22 cellular contexts compared by ENCODE assay signal in the genomic region with DNA sequence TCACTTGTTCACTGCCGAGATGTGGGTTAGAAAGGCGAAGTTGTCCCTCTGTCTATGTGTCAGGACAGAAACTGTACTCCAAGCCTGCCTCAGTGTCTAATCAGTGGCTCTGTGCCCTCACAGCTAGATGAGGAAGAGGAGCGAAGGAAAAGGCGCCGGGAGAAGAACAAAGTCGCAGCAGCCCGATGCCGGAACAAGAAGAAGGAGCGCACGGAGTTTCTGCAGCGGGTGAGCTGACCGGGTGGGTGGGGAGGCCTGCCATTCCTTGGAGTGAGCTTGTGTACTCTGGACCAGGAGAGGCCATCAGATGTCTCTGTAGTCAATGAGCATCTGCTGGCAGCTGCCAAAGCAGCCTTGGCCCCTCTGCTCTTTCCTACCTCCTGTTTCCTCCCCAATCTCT. TPM values are rescaled to one million over a fixed set of nuclear protein-coding genes. Genes with fewer than 3 reads are reported as not detected.
DNase-seq lines count a peak whose midpoint lies in the region; ATAC-seq and TF ChIP-seq lines count a peak whose summit lies in the region.
"Had no signal": no experiment of that assay in that cellular context is flagged by ENCODE, and none has a peak within 500 bp of the region (broad histone marks: within the 10 kb centered on the region; RNA-seq: fewer than 3 reads in every experiment).

No MANE protein-coding gene starts in this region.

- H3K27me3 Mint-ChIP-seq in activated B cell treated with CpG ODN at 0.5 μM for 24 hours: no peaks in the 10 kb centered on the region
- H3K27me3 Mint-ChIP-seq: IgD-negative memory B cell had no signal

- H3K36me3 ChIP-seq in heart right ventricle (peaks cover 0 to 72% (median 14%) of the 10 kb centered on the region in 9 donors), neutrophil (peaks cover 52% of the 10 kb centered on the region), testis (ENCODE audit: low read depth, missing control alignments) (no peaks in the 10 kb centered on the region)
- H3K36me3 ChIP-seq: SJCRH30 had no signal

- TF ChIP-seq CTCF in heart right ventricle (IDR thresholded peaks at IDR 0.05) (no peak), activated B cell treated with CpG ODN at 0.5 μM for 24 hours (IDR thresholded peaks at IDR 0.05) (no peak), neutrophil (IDR thresholded peaks at IDR 0.05) (no peak), testis (IDR thresholded peaks at IDR 0.05) (no peak)

- H3K36me3 Mint-ChIP-seq in activated B cell treated with CpG ODN at 0.5 μM for 24 hours (ENCODE audit: low read depth): peaks cover 43% of the 10 kb centered on the region

- H3K27ac ChIP-seq in heart right ventricle (no peak overlapping the region), neutrophil (peak overlapping the region; percentile 94), testis (no peak overlapping the region)
- H3K27ac ChIP-seq: SJCRH30 had no signal

- H3K4me3 Mint-ChIP-seq in activated B cell treated with CpG ODN at 0.5 μM for 24 hours: no peak overlapping the region

- 95 to 96% methylated on average over 12 of the region's 12 CpGs for WGBS in heart right ventricle, 2 donors
- WGBS in testis, 2 donors: 81 to 96% methylated on average over 12 of the region's 12 CpGs

- intact Hi-C loops in cardiac septum (cut with DNase I) (no loop called here), heart right ventricle (cut with DNase I) (no loop called here), activated B cell treated with CpG ODN at 0.5 μM for 24 hours (cut with micrococcal nuclease) (no loop called here), testis (cut with DNase I; ENCODE audit: low total_unique reads) (no loop called here)

- CTCF ChIA-PET in activated B cell treated with CpG ODN at 0.5 μM for 24 hours (lab: Charles Lee): no interaction called here

- H3K4me1 ChIP-seq in heart right ventricle: peaks cover 8 to 68% (median 36%) of the 10 kb centered on the region in 9 donors
- peaks cover 76 to 87% of the 10 kb centered on the region in 2 experiments for H3K4me1 ChIP-seq in neutrophil (ENCODE audit: control insufficient read depth in 1 of 2, insufficient read depth in 1 of 2, low read depth in 1 of 2, low read length in 1 of 2)
- peaks cover 10% of the 10 kb centered on the region for H3K4me1 ChIP-seq in testis
- H3K4me1 ChIP-seq: SJCRH30 had no signal

- no peaks in the 10 kb centered on the region for H3K27me3 ChIP-seq in heart right ventricle
- H3K27me3 ChIP-seq in neutrophil: no peaks in the 10 kb centered on the region
- no peaks in the 10 kb centered on the region for H3K27me3 ChIP-seq in testis
- H3K27me3 ChIP-seq: Peyer's patch, SJCRH30 had no signal

- POLR2A ChIA-PET in activated B cell treated with CpG ODN at 0.5 μM for 24 hours (lab: Charles Lee): interaction anchor here (0.6 kb wide), 1 partner anchor 152 kb away, joined by 3 read pairs; no protein-coding TSS in a partner anchor

- H3K4me1 Mint-ChIP-seq in activated B cell treated with CpG ODN at 0.5 μM for 24 hours: peaks cover 15% of the 10 kb centered on the region

- no peak for TF ChIP-seq POLR2A in testis (IDR thresholded peaks at IDR 0.05)

- ATAC-seq in heart right ventricle (no peak), activated B cell treated with CpG ODN at 0.5 μM for 24 hours (ENCODE audit: low read depth) (no peak), HG02981 (IDR thresholded peaks at IDR 0.05; ENCODE audit: unreplicated experiment) (no peak)
- ATAC-seq: HCT116 had no signal

- DNase-seq in cardiac septum (ENCODE audit: low spot score): peak; percentile 72
- no peak for DNase-seq in heart right ventricle
- DNase-seq in activated B cell treated with CpG ODN at 0.5 μM for 24 hours: no peak
- DNase-seq in testis: peak; percentile 11
- no peak for DNase-seq in DMS 273 treated with DMSO at 0.1 percent for 48 hours (lab: John Stamatoyannopoulos, UW)
- no peak for DNase-seq in H4 (ENCODE audit: low spot score)
- DNase-seq: AML-193, C1 segment of cervical spinal cord, DMS53, EL, NCI-H1694, NCI-H2081, NCI-H2171, NCI-H345, NCI-H524 treated with DMSO at 0.1 percent for 48 hours, NCI-H82, SJCRH30 had no signal

- H3K4me3 ChIP-seq in heart right ventricle (no peak overlapping the region), neutrophil (ENCODE audit: low read depth in 1 of 2, low read length in 1 of 2) (no peak overlapping the region), testis (no peak overlapping the region)
- H3K4me3 ChIP-seq: Peyer's patch, SJCRH30 had no signal

- H3K9me3 Mint-ChIP-seq in activated B cell treated with CpG ODN at 0.5 μM for 24 hours: no peaks in the 10 kb centered on the region
- H3K9me3 Mint-ChIP-seq: IgD-negative memory B cell had no signal

- H3K9me3 ChIP-seq in heart right ventricle (no peaks in the 10 kb centered on the region), neutrophil (no peaks in the 10 kb centered on the region), testis (no peaks in the 10 kb centered on the region)
- H3K9me3 ChIP-seq: Peyer's patch, SJCRH30 had no signal

- H3K27ac Mint-ChIP-seq in activated B cell treated with CpG ODN at 0.5 μM for 24 hours: peak overlapping the region; percentile 30
- H3K27ac Mint-ChIP-seq: IgD-negative memory B cell had no signal

RNA-seq across cellular contexts. Expression of a gene that starts 33.5 kb away (rescaled TPM):
- 13.4 TPM for total RNA-seq in cardiac septum
- 10 to 100 TPM; 12.3 to 28.0 (median 17.3) TPM for total RNA-seq in heart right ventricle
- 10 to 100 TPM; 15.6 to 44.0 TPM for polyA plus RNA-seq in heart right ventricle
- 21.2 and 21.8 TPM in 2 replicates for total RNA-seq in activated B cell treated with CpG ODN at 0.5 μM for 24 hours
- 10 to 100 TPM; 10.7 to 19.0 TPM for total RNA-seq in testis
- polyA plus RNA-seq in testis (ENCODE audit: insufficient read depth, low read depth, low replicate concordance): 14.0 TPM
- 17.6 and 31.9 TPM in 2 replicates for total RNA-seq in H4 (2014; rRNA removed; shearing (Covaris generic))

Comparison
In these comparisons a context has a peak if more than half of its experiments do, and no peak if none do; other contexts are left out.
1. DNase-seq: peak in cardiac septum (single experiment) and testis (single experiment); none in heart right ventricle (0 of 2), activated B cell treated with CpG ODN at 0.5 μM for 24 hours (single experiment), DMS 273 treated with DMSO at 0.1 percent for 48 hours (single experiment) and H4 (single experiment).